10 cellular contexts compared by ENCODE assay signal in the genomic region with DNA sequence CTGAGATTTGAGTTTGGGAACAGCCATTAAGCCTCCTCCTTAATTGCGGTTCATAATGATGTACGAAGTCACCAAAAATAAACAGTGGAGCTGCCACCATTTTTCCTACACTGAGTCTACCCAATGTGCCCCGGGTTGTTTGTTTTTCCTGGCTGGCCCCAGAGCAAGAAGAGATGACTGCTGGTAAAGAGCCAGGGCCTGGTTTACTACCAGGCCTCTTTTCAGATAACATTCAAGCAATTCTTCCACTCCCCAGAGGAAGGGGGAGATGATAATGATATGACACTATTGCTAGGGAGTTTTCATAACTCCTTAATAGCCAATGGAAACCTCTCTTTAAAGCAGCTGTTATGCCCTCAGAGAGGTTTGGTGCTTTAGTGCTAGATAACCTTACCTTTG. TPM values are rescaled to one million over a fixed set of nuclear protein-coding genes. Genes with fewer than 3 reads are reported as not detected.
DNase-seq lines count a peak whose midpoint lies in the region; ATAC-seq, FAIRE-seq and TF ChIP-seq lines count a peak whose summit lies in the region.
"Had no signal": no experiment of that assay in that cellular context is flagged by ENCODE, and none has a peak within 500 bp of the region (broad histone marks: within the 10 kb centered on the region; RNA-seq: fewer than 3 reads in every experiment).

No MANE protein-coding gene starts in this region.

- no peaks in the 10 kb centered on the region for H3F3A ChIP-seq in PC-3 (ENCODE audit: low read length, unreplicated experiment)

- intact Hi-C loops in PC-3 (cut with micrococcal nuclease): no loop called here

- H3K4me1 ChIP-seq in small intestine (ENCODE audit: control insufficient read depth in 2 of 2, insufficient read depth in 1 of 2, low read depth in 1 of 2, low read length in 1 of 2) (no peaks in the 10 kb centered on the region), PC-3 (ENCODE audit: insufficient read depth, low read length) (0 out of 2 replicates have a peak, but pooled peaks cover 5% of the 10 kb centered on the region)

- H3K9me3 ChIP-seq in small intestine (ENCODE audit: control insufficient read depth, low read depth) (no peaks in the 10 kb centered on the region), PC-3 (ENCODE audit: low read length) (no peaks in the 10 kb centered on the region)

- CTCF ChIA-PET in HEK293T (lab: Yijun Ruan, JAX) (interaction anchor here (0.5 to 0.6 kb wide), 2 partner anchors 36 to 164 kb away, joined by 3 to 4 read pairs; no protein-coding TSS in a partner anchor), PC-3 (lab: Charles Lee) (no interaction called here)

- DNase-seq in HEK293T (ENCODE audit: extremely low spot score) (peak; percentile 34), astrocyte of the hippocampus (ENCODE audit: low read depth, low spot score) (peak; percentile 80), hepatic stellate cell (ENCODE audit: low spot score) (peak; percentile 66), small intestine (peak; percentile 8), NCI-H510A treated with DMSO at 0.1 percent for 48 hours (lab: John Stamatoyannopoulos, UW) (no peak), DMS153 (lab: John Stamatoyannopoulos, UW) (no peak), PC-3 (no peak)
- no peak for DNase-seq in stimulated activated CD4-positive, alpha-beta T cell treated with anti-CD3 and anti-CD28 coated beads, Interleukin-15, amount 100 ng/mL, for 24 hours
- DNase-seq: activated naive CD4-positive, alpha-beta T cell treated with anti-CD3 and anti-CD28 coated beads, Interleukin-2, amount 50 U/mL, for 16 hours; NCI-H2171 had no signal

- POLR2A ChIA-PET in HEK293T (lab: Yijun Ruan, JAX): interaction anchor here (1.1 to 1.4 kb wide), 2 partner anchors 8 to 12 kb away, joined by 3 to 4 read pairs; no protein-coding TSS in a partner anchor
- POLR2A ChIA-PET in PC-3 (lab: Charles Lee; ENCODE audit: unreplicated experiment): no interaction called here

- H4K20me1 ChIP-seq in PC-3 (ENCODE audit: low read length): no peaks in the 10 kb centered on the region

- H3K36me3 ChIP-seq in small intestine (ENCODE audit: control insufficient read depth in 2 of 2, insufficient read depth in 2 of 2, low read length in 2 of 2) (peaks cover 10 to 14% of the 10 kb centered on the region in 2 donors), PC-3 (ENCODE audit: low read depth, low read length) (peaks cover 39% of the 10 kb centered on the region)

- no peak overlapping the region for H3K9ac ChIP-seq in PC-3 (ENCODE audit: low read length)

- H3K27ac ChIP-seq in small intestine (ENCODE audit: low read depth in 1 of 2, low read length in 1 of 2) (peak overlapping the region in 1 of 2 donors; percentile 55), PC-3 (ENCODE audit: low read length) (no peak overlapping the region)

- FAIRE-seq in small intestine (lab: Jason Lieb, UNC): no peak

- no peak for ATAC-seq in PC-3

- H3K79me2 ChIP-seq in PC-3 (ENCODE audit: low read length): no peaks in the 10 kb centered on the region

- no peaks in the 10 kb centered on the region for H3K9me2 ChIP-seq in PC-3 (replicated peaks; ENCODE audit: low read length)

- H3K27me3 ChIP-seq in small intestine (ENCODE audit: control insufficient read depth in 2 of 2, insufficient read depth in 2 of 2, low read length in 2 of 2) (no peaks in the 10 kb centered on the region), PC-3 (ENCODE audit: low read length) (no peaks in the 10 kb centered on the region)

- BruUV-seq in PC-3 (replicated peaks; lab: Mats Ljungman, UMichigan): no TSS peak

- no peak overlapping the region for H2AFZ ChIP-seq in PC-3 (ENCODE audit: low read length)

- WGBS in small intestine, 3 donors: 21 to 43% (median 39%) methylated on average over 3 of the region's 3 CpGs

- TF ChIP-seq CTCF in PC-3 (conservative IDR thresholded peaks at IDR 0.05; ENCODE audit: low read depth, low read length): no peak

- no peak overlapping the region for H3K4me2 ChIP-seq in PC-3 (ENCODE audit: low read length)

- H3K4me3 ChIP-seq in small intestine (ENCODE audit: low read depth in 1 of 2, low read length in 2 of 2) (no peak overlapping the region), PC-3 (ENCODE audit: low read length) (no peak overlapping the region)

TF ChIP-seq in HEK293T, 16 proteins besides CTCF, POLR2A, EP300 and RAD21:
- TF ChIP-seq FOXM1 (IDR thresholded peaks at IDR 0.05; ENCODE audit: borderline replicate concordance): no peak

RNA-seq across cellular contexts. Expression of gene BRAP, which starts 42.3 kb away (rescaled TPM):
- 1 to 10 TPM; 7.8 to 9.4 (median 8.1) TPM for polyA plus RNA-seq in small intestine
- 18.0 and 24.7 TPM in 2 replicates for total RNA-seq in PC-3 (2014; rRNA removed)

RNA-seq across cellular contexts. Expression of gene ACAD10, which starts 42.4 kb away (rescaled TPM):
- polyA plus RNA-seq in small intestine: 10 to 100 TPM; 20.2 to 42.5 (median 28.4) TPM
- 21.8 and 27.4 TPM in 2 replicates for total RNA-seq in PC-3 (2014; rRNA removed)

RNA-seq across cellular contexts. Expression of gene ATXN2, which starts 44.3 kb away (rescaled TPM):
- polyA plus RNA-seq in small intestine: 10 to 100 TPM in 2 of 3 donors, 1 to 10 TPM in 1; 8.6 to 15.3 (median 14.1) TPM
- 17.2 and 24.3 TPM in 2 replicates for total RNA-seq in PC-3 (2014; rRNA removed)

Comparison
In these comparisons a context has a peak if more than half of its experiments do, and no peak if none do; other contexts are left out.
1. DNase-seq: peak in HEK293T (single experiment), astrocyte of the hippocampus (single experiment), hepatic stellate cell (single experiment) and small intestine (single experiment); none in NCI-H510A treated with DMSO at 0.1 percent for 48 hours (single experiment), DMS153 (single experiment), stimulated activated CD4-positive, alpha-beta T cell treated with anti-CD3 and anti-CD28 coated beads, Interleukin-15, amount 100 ng/mL, for 24 hours (single experiment) and PC-3 (single experiment).